In the genomic region with DNA sequence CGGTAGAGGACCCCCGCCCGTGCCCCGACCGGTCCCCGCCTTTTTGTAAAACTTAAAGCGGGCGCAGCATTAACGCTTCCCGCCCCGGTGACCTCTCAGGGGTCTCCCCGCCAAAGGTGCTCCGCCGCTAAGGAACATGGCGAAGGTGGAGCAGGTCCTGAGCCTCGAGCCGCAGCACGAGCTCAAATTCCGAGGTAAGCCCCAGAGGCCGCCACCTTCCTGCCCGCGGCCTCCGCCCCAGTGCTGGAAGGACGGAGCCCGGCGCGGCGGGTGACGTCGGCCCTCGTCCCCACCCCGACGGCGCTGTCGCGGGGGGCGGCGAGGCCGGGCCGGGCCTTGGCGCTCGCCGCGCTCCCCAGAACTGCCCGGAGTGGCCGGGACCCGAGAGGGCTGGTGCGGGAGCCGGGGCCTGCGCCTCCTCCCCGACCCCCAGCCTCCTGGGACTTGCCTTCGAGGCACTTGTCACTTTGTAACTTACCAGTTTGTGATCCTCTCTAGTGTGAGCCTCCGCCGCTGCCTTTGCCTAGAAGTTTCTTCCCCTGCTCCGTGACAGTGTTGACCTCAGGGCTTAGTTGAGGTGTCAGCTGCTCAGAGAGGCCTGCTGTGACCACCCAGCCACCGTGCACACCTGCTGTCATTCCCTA, we compare ENCODE assay signal across 8 cellular contexts. TPM values are rescaled to one million over a fixed set of nuclear protein-coding genes. Genes with fewer than 3 reads are reported as not detected.
A peak's percentile ranks its signal among the peaks of the same experiment; 100 is the strongest.
DNase-seq lines count a peak whose midpoint lies in the region; ATAC-seq and TF ChIP-seq lines count a peak whose summit lies in the region.

No MANE protein-coding gene starts in this region.

- H3K4me1 ChIP-seq in endocrine pancreas (ENCODE audit: control insufficient read depth, insufficient read depth, low read length) (peaks cover 3% of the 10 kb centered on the region), mucosa of descending colon (ENCODE audit: low read depth) (peaks cover 24% of the 10 kb centered on the region), thyroid gland (peaks cover 34 to 47% of the 10 kb centered on the region in 2 donors)

- H3K27ac ChIP-seq in SU-DHL-6 (ENCODE audit: low read depth, low read length) (peak overlapping the region; percentile 71), thyroid gland (peak overlapping the region; percentile 71 to 93 (median 93))

- peak overlapping the region; percentile 91 for H3K9ac ChIP-seq in SU-DHL-6 (ENCODE audit: low read length)
- peak overlapping the region; percentile 36 for H3K9ac ChIP-seq in endocrine pancreas (ENCODE audit: control insufficient read depth, insufficient read depth, low read length)

- peak overlapping the region; percentile 66 for H3K4me3 ChIP-seq in SU-DHL-6 (ENCODE audit: insufficient read depth, low read length, poor library complexity, severe bottlenecking)
- peak overlapping the region; percentile 71 for H3K4me3 ChIP-seq in endocrine pancreas (ENCODE audit: control insufficient read depth, insufficient read depth, low read length)
- H3K4me3 ChIP-seq in mucosa of descending colon: peak overlapping the region; percentile 59
- peak overlapping the region; percentile 68 to 94 (median 94) for H3K4me3 ChIP-seq in thyroid gland (replicated peaks in 1 of 3)

- no peak for TF ChIP-seq CTCF in SU-DHL-6 (IDR thresholded peaks at IDR 0.05; ENCODE audit: insufficient read depth, low read length, poor library complexity, severe bottlenecking)
- TF ChIP-seq CTCF in mucosa of descending colon (IDR thresholded peaks at IDR 0.05): no peak
- TF ChIP-seq CTCF in thyroid gland (IDR thresholded peaks at IDR 0.05): no peak

- H3K79me2 ChIP-seq in SU-DHL-6 (ENCODE audit: insufficient read depth, low read length): peaks cover 53% of the 10 kb centered on the region

- WGBS in thyroid gland, 2 donors: 1 to 8% methylated on average over 4 to 20 of the region's 56 CpGs

- H3F3A ChIP-seq in SU-DHL-6 (ENCODE audit: insufficient read depth): peaks cover 3% of the 10 kb centered on the region; the same call in 1 of the 2 replicates

- H2AFZ ChIP-seq in SU-DHL-6 (ENCODE audit: low read depth, low read length, severe bottlenecking): peak overlapping the region; percentile 73

- 0 out of 2 replicates have a peak, but pooled peaks cover 3% of the 10 kb centered on the region for H4K20me1 ChIP-seq in SU-DHL-6 (ENCODE audit: low read depth, low read length)

- H3K36me3 ChIP-seq in SU-DHL-6 (ENCODE audit: low read length) (no peaks in the 10 kb centered on the region), endocrine pancreas (ENCODE audit: control insufficient read depth, insufficient read depth, low read length) (no peaks in the 10 kb centered on the region), mucosa of descending colon (ENCODE audit: low read depth) (no peaks in the 10 kb centered on the region), thyroid gland (no peaks in the 10 kb centered on the region)

- no peaks in the 10 kb centered on the region for H3K9me2 ChIP-seq in SU-DHL-6 (replicated peaks; ENCODE audit: insufficient read depth, low read length)

- H3K9me3 ChIP-seq in SU-DHL-6 (ENCODE audit: insufficient read depth, low read length) (no peaks in the 10 kb centered on the region), endocrine pancreas (ENCODE audit: control insufficient read depth, low read length) (no peaks in the 10 kb centered on the region), mucosa of descending colon (no peaks in the 10 kb centered on the region), thyroid gland (no peaks in the 10 kb centered on the region)

- in situ Hi-C loops in Caki2 (cut with HindIII; ENCODE audit: low pct_unique_long_range_greater_than_20kb, low sequenced_read_pairs): no loop called here

- ATAC-seq in GM19324 (IDR thresholded peaks at IDR 0.05; ENCODE audit: low FRiP score, unreplicated experiment) (peak; percentile 33), HG03280 (IDR thresholded peaks at IDR 0.05; ENCODE audit: unreplicated experiment) (peak; percentile 39), mucosa of descending colon (peak; percentile 77), GM18861 (IDR thresholded peaks at IDR 0.05; ENCODE audit: unreplicated experiment) (no peak)

- intact Hi-C loops in mucosa of descending colon (cut with DNase I, micrococcal nuclease): no loop called here
- intact Hi-C loops in thyroid gland (cut with DNase I): loop anchor here (10.0 kb wide), 1 partner anchor 75 kb away; no protein-coding TSS in a partner anchor

- TF ChIP-seq POLR2A in thyroid gland (IDR thresholded peaks at IDR 0.05): no peak

- H3K27me3 ChIP-seq in SU-DHL-6 (ENCODE audit: low read length) (no peaks in the 10 kb centered on the region), endocrine pancreas (ENCODE audit: control insufficient read depth, insufficient read depth, low read length) (no peaks in the 10 kb centered on the region), thyroid gland (no peaks in the 10 kb centered on the region)

- peak overlapping the region; percentile 81 for H3K4me2 ChIP-seq in SU-DHL-6 (ENCODE audit: low read depth, low read length, poor library complexity, severe bottlenecking)

- DNase-seq in Caki2 (ENCODE audit: low read depth): peak; percentile 60
- peak in 2 of 3 donors; percentile 29 to 71 for DNase-seq in mucosa of descending colon
- peak; percentile 33 to 41 for DNase-seq in thyroid gland

RNA-seq across cellular contexts. Expression of a gene that starts 0.4 kb away (rescaled TPM):
- 29.0 and 29.1 TPM in 2 replicates for total RNA-seq in Caki2 (2014; rRNA removed; shearing (Covaris generic); ENCODE audit: low replicate concordance)
- total RNA-seq in mucosa of descending colon (10 to 100 TPM; 52.5 to 74.6 (median 58.8) TPM), thyroid gland (10 to 100 TPM; 37.8 to 53.3 (median 39.2) TPM)
